ENCODE assay signal across 2 cellular contexts in genomic region chr6:135385299-135385698, GRCh38.
TF ChIP-seq lines count a peak whose summit lies in the region.

No MANE protein-coding gene starts in this region.

TF ChIP-seq in WTC11, 78 proteins besides CTCF, POLR2A, EP300 and RAD21 (continued from another document):
- TF ChIP-seq RELA (CRISPR knock-in tag; IDR thresholded peaks at IDR 0.05; ENCODE audit: borderline replicate concordance) (no peak), IRF2 (CRISPR knock-in tag; IDR thresholded peaks at IDR 0.05; ENCODE audit: borderline replicate concordance, low read depth) (no peak), NR2C2 (CRISPR knock-in tag; IDR thresholded peaks at IDR 0.05) (no peak), NFYB (CRISPR knock-in tag; conservative IDR thresholded peaks at IDR 0.05; ENCODE audit: low read depth) (no peak), NR1H2 (CRISPR knock-in tag; IDR thresholded peaks at IDR 0.05) (no peak), NFE2L1 (CRISPR knock-in tag; IDR thresholded peaks at IDR 0.05) (no peak), ERG (CRISPR knock-in tag; IDR thresholded peaks at IDR 0.05) (no peak)
- TF ChIP-seq, protein P1, sequence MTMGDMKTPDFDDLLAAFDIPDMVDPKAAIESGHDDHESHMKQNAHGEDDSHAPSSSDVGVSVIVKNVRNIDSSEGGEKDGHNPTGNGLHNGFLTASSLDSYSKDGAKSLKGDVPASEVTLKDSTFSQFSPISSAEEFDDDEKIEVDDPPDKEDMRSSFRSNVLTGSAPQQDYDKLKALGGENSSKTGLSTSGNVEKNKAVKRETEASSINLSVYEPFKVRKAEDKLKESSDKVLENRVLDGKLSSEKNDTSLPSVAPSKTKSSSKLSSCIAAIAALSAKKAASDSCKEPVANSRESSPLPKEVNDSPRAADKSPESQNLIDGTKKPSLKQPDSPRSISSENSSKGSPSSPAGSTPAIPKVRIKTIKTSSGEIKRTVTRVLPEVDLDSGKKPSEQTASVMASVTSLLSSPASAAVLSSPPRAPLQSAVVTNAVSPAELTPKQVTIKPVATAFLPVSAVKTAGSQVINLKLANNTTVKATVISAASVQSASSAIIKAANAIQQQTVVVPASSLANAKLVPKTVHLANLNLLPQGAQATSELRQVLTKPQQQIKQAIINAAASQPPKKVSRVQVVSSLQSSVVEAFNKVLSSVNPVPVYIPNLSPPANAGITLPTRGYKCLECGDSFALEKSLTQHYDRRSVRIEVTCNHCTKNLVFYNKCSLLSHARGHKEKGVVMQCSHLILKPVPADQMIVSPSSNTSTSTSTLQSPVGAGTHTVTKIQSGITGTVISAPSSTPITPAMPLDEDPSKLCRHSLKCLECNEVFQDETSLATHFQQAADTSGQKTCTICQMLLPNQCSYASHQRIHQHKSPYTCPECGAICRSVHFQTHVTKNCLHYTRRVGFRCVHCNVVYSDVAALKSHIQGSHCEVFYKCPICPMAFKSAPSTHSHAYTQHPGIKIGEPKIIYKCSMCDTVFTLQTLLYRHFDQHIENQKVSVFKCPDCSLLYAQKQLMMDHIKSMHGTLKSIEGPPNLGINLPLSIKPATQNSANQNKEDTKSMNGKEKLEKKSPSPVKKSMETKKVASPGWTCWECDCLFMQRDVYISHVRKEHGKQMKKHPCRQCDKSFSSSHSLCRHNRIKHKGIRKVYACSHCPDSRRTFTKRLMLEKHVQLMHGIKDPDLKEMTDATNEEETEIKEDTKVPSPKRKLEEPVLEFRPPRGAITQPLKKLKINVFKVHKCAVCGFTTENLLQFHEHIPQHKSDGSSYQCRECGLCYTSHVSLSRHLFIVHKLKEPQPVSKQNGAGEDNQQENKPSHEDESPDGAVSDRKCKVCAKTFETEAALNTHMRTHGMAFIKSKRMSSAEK (CRISPR knock-in tag; IDR thresholded peaks at IDR 0.05; ENCODE audit: borderline replicate concordance), result no peak
- TF ChIP-seq, protein P2, sequence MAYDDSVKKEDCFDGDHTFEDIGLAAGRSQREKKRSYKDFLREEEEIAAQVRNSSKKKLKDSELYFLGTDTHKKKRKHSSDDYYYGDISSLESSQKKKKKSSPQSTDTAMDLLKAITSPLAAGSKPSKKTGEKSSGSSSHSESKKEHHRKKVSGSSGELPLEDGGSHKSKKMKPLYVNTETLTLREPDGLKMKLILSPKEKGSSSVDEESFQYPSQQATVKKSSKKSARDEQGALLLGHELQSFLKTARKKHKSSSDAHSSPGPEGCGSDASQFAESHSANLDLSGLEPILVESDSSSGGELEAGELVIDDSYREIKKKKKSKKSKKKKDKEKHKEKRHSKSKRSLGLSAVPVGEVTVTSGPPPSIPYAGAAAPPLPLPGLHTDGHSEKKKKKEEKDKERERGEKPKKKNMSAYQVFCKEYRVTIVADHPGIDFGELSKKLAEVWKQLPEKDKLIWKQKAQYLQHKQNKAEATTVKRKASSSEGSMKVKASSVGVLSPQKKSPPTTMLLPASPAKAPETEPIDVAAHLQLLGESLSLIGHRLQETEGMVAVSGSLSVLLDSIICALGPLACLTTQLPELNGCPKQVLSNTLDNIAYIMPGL (CRISPR knock-in tag; IDR thresholded peaks at IDR 0.05), result no peak

TF ChIP-seq in H1, 55 proteins besides CTCF, POLR2A, EP300 and RAD21:
- TF ChIP-seq, protein P3, sequence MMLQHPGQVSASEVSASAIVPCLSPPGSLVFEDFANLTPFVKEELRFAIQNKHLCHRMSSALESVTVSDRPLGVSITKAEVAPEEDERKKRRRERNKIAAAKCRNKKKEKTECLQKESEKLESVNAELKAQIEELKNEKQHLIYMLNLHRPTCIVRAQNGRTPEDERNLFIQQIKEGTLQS (IDR thresholded peaks at IDR 0.05; ENCODE audit: insufficient read depth, low read depth, low read length), result no peak
- TF ChIP-seq SP1 (IDR thresholded peaks at IDR 0.05; ENCODE audit: low read depth, low read length), result no peak
- TF ChIP-seq CHD2 (IDR thresholded peaks at IDR 0.05; ENCODE audit: low read length), result no peak
- TF ChIP-seq RFX5 (IDR thresholded peaks at IDR 0.05; ENCODE audit: borderline replicate concordance, low read depth, low read length), result no peak
- no peak for TF ChIP-seq CREB1 (IDR thresholded peaks at IDR 0.05)
- no peak for TF ChIP-seq CHD1 (IDR thresholded peaks at IDR 0.05; ENCODE audit: low read depth, low read length)
- no peak for TF ChIP-seq MAFK (IDR thresholded peaks at IDR 0.05; ENCODE audit: low read depth, low read length)
- no peak for TF ChIP-seq POU5F1 (IDR thresholded peaks at IDR 0.05; ENCODE audit: low read depth, low read length)
- no peak for TF ChIP-seq HDAC2 (IDR thresholded peaks at IDR 0.05; ENCODE audit: borderline replicate concordance in 1 of 2, low read depth in 2 of 2, low read length in 2 of 2)
- no peak for TF ChIP-seq TCF12 (IDR thresholded peaks at IDR 0.05; ENCODE audit: low read depth, low read length)
- TF ChIP-seq TAF7 (optimal IDR thresholded peaks at IDR 0.05; ENCODE audit: borderline replicate concordance, low read depth, low read length), result no peak
- TF ChIP-seq TBP (IDR thresholded peaks at IDR 0.05; ENCODE audit: low read depth, low read length), result no peak
- no peak for TF ChIP-seq NANOG (IDR thresholded peaks at IDR 0.05; ENCODE audit: insufficient read depth, low read depth, low read length, poor library complexity, severe bottlenecking)
- TF ChIP-seq RBBP5 (IDR thresholded peaks at IDR 0.05; ENCODE audit: borderline replicate concordance, low read depth, low read length), result no peak
- no peak for TF ChIP-seq RXRA (IDR thresholded peaks at IDR 0.05; ENCODE audit: insufficient read depth, low read depth, low read length)
- no peak for TF ChIP-seq GTF2F1 (IDR thresholded peaks at IDR 0.05; ENCODE audit: borderline replicate concordance, low read depth, low read length)
- TF ChIP-seq SP2 (IDR thresholded peaks at IDR 0.05; ENCODE audit: low read length), result no peak
- no peak for TF ChIP-seq NRF1 (IDR thresholded peaks at IDR 0.05; ENCODE audit: low read depth, low read length)
